Comparison of ENCODE assay signal across 9 cellular contexts in genomic region chr13:48236528-48237353, GRCh38. TPM values are rescaled to one million over a fixed set of nuclear protein-coding genes. Genes with fewer than 3 reads are reported as not detected.
DNase-seq lines count a peak whose midpoint lies in the region; ATAC-seq and TF ChIP-seq lines count a peak whose summit lies in the region.
"Had no signal": no experiment of that assay in that cellular context is flagged by ENCODE, and none has a peak within 500 bp of the region (broad histone marks: within the 10 kb centered on the region; RNA-seq: fewer than 3 reads in every experiment).

No MANE protein-coding gene starts in this region.

- no peak for TF ChIP-seq POLR2A in tibial nerve (IDR thresholded peaks at IDR 0.05)

- no peak for DNase-seq in activated CD4-positive, alpha-beta T cell treated with anti-CD3 and anti-CD28 coated beads, Interleukin-2, amount 10 ng/mL, durations not matched to agents 7 days and 5 days
- no peak for DNase-seq in activated CD4-positive, alpha-beta T cell treated with anti-CD3 and anti-CD28 coated beads, Interleukin-2, amount 50 U/mL, for 48 hours
- no peak for DNase-seq in central memory CD8-positive, alpha-beta T cell (ENCODE audit: low spot score in 2 of 2)
- peak; percentile 44 for DNase-seq in medulla oblongata (ENCODE audit: extremely low spot score)
- no peak for DNase-seq in tibial nerve (ENCODE audit: low spot score in 2 of 2)
- no peak for DNase-seq in NCI-H1436 treated with DMSO at 0.1 percent for 48 hours (lab: John Stamatoyannopoulos, UW)
- DNase-seq in NCI-H2227 (lab: John Stamatoyannopoulos, UW; ENCODE audit: unreplicated experiment) = no peak
- DNase-seq in GDM1 (lab: John Stamatoyannopoulos, UW) = no peak

- H3K4me1 ChIP-seq in tibial nerve = peaks cover 0 to 68% (median 24%) of the 10 kb centered on the region in 4 donors

- H3K4me3 ChIP-seq in tibial nerve = peak overlapping the region in 3 of 4 donors; percentile 85 to 100 (median 89)

- POLR2A ChIA-PET in activated CD4-positive, alpha-beta T cell treated with anti-CD3 and anti-CD28 coated beads, Interleukin-2, amount 10 ng/mL, durations not matched to agents 7 days and 5 days (lab: Charles Lee) = no interaction called here

- peaks cover 0 to 18% (median 0%) of the 10 kb centered on the region in 3 donors for H3K36me3 ChIP-seq in tibial nerve

- peak overlapping the region; percentile 96 to 100 (median 100) for H3K27ac ChIP-seq in tibial nerve
- H3K27ac ChIP-seq: C4-2B had no signal

- peaks cover 56% of the 10 kb centered on the region for H3K36me3 Mint-ChIP-seq in activated CD4-positive, alpha-beta T cell treated with anti-CD3 and anti-CD28 coated beads, Interleukin-2, amount 10 ng/mL, durations not matched to agents 7 days and 5 days (ENCODE audit: low read depth)
- H3K36me3 Mint-ChIP-seq in central memory CD8-positive, alpha-beta T cell (ENCODE audit: insufficient read depth) = peaks cover 33% of the 10 kb centered on the region

- H3K9me3 Mint-ChIP-seq in activated CD4-positive, alpha-beta T cell treated with anti-CD3 and anti-CD28 coated beads, Interleukin-2, amount 10 ng/mL, durations not matched to agents 7 days and 5 days = no peaks in the 10 kb centered on the region
- H3K9me3 Mint-ChIP-seq in central memory CD8-positive, alpha-beta T cell = no peaks in the 10 kb centered on the region

- peaks cover 2% of the 10 kb centered on the region for H3K27me3 Mint-ChIP-seq in activated CD4-positive, alpha-beta T cell treated with anti-CD3 and anti-CD28 coated beads, Interleukin-2, amount 10 ng/mL, durations not matched to agents 7 days and 5 days
- H3K27me3 Mint-ChIP-seq in central memory CD8-positive, alpha-beta T cell = no peaks in the 10 kb centered on the region

- peaks cover 54% of the 10 kb centered on the region for H3K4me1 Mint-ChIP-seq in activated CD4-positive, alpha-beta T cell treated with anti-CD3 and anti-CD28 coated beads, Interleukin-2, amount 10 ng/mL, durations not matched to agents 7 days and 5 days
- H3K4me1 Mint-ChIP-seq in central memory CD8-positive, alpha-beta T cell = peaks cover 49% of the 10 kb centered on the region

- ATAC-seq in central memory CD8-positive, alpha-beta T cell (replicated peaks; ENCODE audit: extremely low read depth, poor library complexity, severe bottlenecking) = no peak

- peak in 1 of 2 donors; percentile 74 for TF ChIP-seq EP300 in tibial nerve (IDR thresholded peaks at IDR 0.05)

- H3K27me3 ChIP-seq in tibial nerve = no peaks in the 10 kb centered on the region

- no peaks in the 10 kb centered on the region for H3K9me3 ChIP-seq in tibial nerve

- no peak overlapping the region for H3K27ac Mint-ChIP-seq in activated CD4-positive, alpha-beta T cell treated with anti-CD3 and anti-CD28 coated beads, Interleukin-2, amount 10 ng/mL, durations not matched to agents 7 days and 5 days
- peak overlapping the region; percentile 94 for H3K27ac Mint-ChIP-seq in central memory CD8-positive, alpha-beta T cell (ENCODE audit: low read depth)

- peak overlapping the region; percentile 93 for H3K4me3 Mint-ChIP-seq in activated CD4-positive, alpha-beta T cell treated with anti-CD3 and anti-CD28 coated beads, Interleukin-2, amount 10 ng/mL, durations not matched to agents 7 days and 5 days
- peak overlapping the region; percentile 93 for H3K4me3 Mint-ChIP-seq in central memory CD8-positive, alpha-beta T cell

- CTCF ChIA-PET in activated CD4-positive, alpha-beta T cell treated with anti-CD3 and anti-CD28 coated beads, Interleukin-2, amount 10 ng/mL, durations not matched to agents 7 days and 5 days (lab: Charles Lee) = interaction anchor here (1.0 to 1.8 kb wide), 2 partner anchors 18 to 142 kb away, joined by 3 read pairs; partner anchors contain the start of gene MED4

- no peak for TF ChIP-seq CTCF in tibial nerve (IDR thresholded peaks at IDR 0.05)

- 16 to 22% methylated on average over 3 of the region's 3 CpGs for WGBS in tibial nerve, 2 donors

RNA-seq across cellular contexts. Expression of gene ITM2B, which starts 3.7 kb away (rescaled TPM):
- total RNA-seq in activated CD4-positive, alpha-beta T cell treated with anti-CD3 and anti-CD28 coated beads, Interleukin-2, amount 10 ng/mL, durations not matched to agents 7 days and 5 days = 100 to 1,000 TPM; 259 to 317 TPM
- 100 to 1,000 TPM; 476 to 770 (median 612) TPM for total RNA-seq in tibial nerve
